In genomic region chr22:24555496-24556253, GRCh38 we compare ENCODE assay signal across 1 cellular context.
TF ChIP-seq lines count a peak whose summit lies in the region.

SNRPD3 (plus strand) TSS chr22:24555999; CDS start chr22:24557675, 1,676 bp downstream.

TF ChIP-seq in GM12878, 131 proteins besides CTCF, POLR2A, EP300 and RAD21 (continued from another document):
- no peak for TF ChIP-seq KDM1A (IDR thresholded peaks at IDR 0.05; ENCODE audit: borderline replicate concordance)
- TF ChIP-seq REST (IDR thresholded peaks at IDR 0.05; ENCODE audit: low read depth, low read length), result peak; percentile 21; the same call in 1 of the 2 replicates
